In genomic region chr5:136094189-136094912, GRCh38 we compare ENCODE assay signal across 1 cellular context.
TF ChIP-seq lines count a peak whose summit lies in the region.

No MANE protein-coding gene starts in this region.

TF ChIP-seq in GM12878, 131 proteins besides CTCF, POLR2A, EP300 and RAD21 (continued from another document):
- TF ChIP-seq ZBTB40 (IDR thresholded peaks at IDR 0.05; ENCODE audit: borderline replicate concordance) (no peak), SMARCA5 (IDR thresholded peaks at IDR 0.05) (no peak), IKZF1 (conservative IDR thresholded peaks at IDR 0.05) (peak; percentile 23; the same call in 1 of the 2 replicates)
